In genomic region chr3:177827517-177828249, GRCh38 we compare ENCODE assay signal across 8 cellular contexts.
DNase-seq lines count a peak whose midpoint lies in the region; ATAC-seq, FAIRE-seq and TF ChIP-seq lines count a peak whose summit lies in the region.

No MANE protein-coding gene starts in this region.

- no peaks in the 10 kb centered on the region for H3K27me3 ChIP-seq in muscle layer of colon (ENCODE audit: control insufficient read depth in 1 of 2, insufficient read depth in 2 of 2, low read length in 2 of 2)

- DNase-seq in Calu3 (peak; percentile 68), astrocyte of the spinal cord (ENCODE audit: low read depth, low spot score) (peak; percentile 90), frontal cortex (ENCODE audit: low spot score in 2 of 2) (no peak), GM13976 (ENCODE audit: low spot score) (no peak), NCI-H510A treated with DMSO at 0.1 percent for 48 hours (lab: John Stamatoyannopoulos, UW) (no peak), middle frontal gyrus (ENCODE audit: extremely low spot score, low spot score) (no peak)

- H3K27ac Mint-ChIP-seq in Calu3 (ENCODE audit: unreplicated experiment) = peak overlapping the region; percentile 85

- CTCF ChIA-PET in Calu3 (lab: Charles Lee) = interaction anchor here (0.7 to 1.5 kb wide), 8 partner anchors 12 to 776 kb away, joined by 3 to 4 read pairs (median 3); no protein-coding TSS in a partner anchor

- H3K4me3 ChIP-seq in astrocyte of the spinal cord (ENCODE audit: low read depth, low read length) (no peak overlapping the region), muscle layer of colon (ENCODE audit: low read depth in 1 of 2, low read length in 2 of 2) (no peak overlapping the region)

- peak overlapping the region; percentile 53 for H3K27ac ChIP-seq in muscle layer of colon (ENCODE audit: low read depth, low read length)

- peaks cover 61% of the 10 kb centered on the region for H3K4me1 ChIP-seq in muscle layer of colon (ENCODE audit: insufficient read depth, low read length)

- FAIRE-seq in frontal cortex (lab: Jason Lieb, UNC) = no peak

- peaks cover 5% of the 10 kb centered on the region for H3K36me3 Mint-ChIP-seq in Calu3 (ENCODE audit: insufficient read depth, unreplicated experiment)

- no peaks in the 10 kb centered on the region for H3K9me3 ChIP-seq in muscle layer of colon (ENCODE audit: low read length)

- peaks cover 77% of the 10 kb centered on the region for H3K4me1 Mint-ChIP-seq in Calu3 (ENCODE audit: low read depth, unreplicated experiment)

- in situ Hi-C loops in astrocyte of the spinal cord (cut with HindIII; ENCODE audit: low sequenced_read_pairs) (no loop called here), GM13976 (cut with MboI; ENCODE audit: low sequenced_read_pairs, unreplicated experiment) (no loop called here)

- peak; percentile 63 for ATAC-seq in HG02938 (IDR thresholded peaks at IDR 0.05; ENCODE audit: unreplicated experiment)

- H3K9ac ChIP-seq in muscle layer of colon (ENCODE audit: low read length) = no peak overlapping the region

- intact Hi-C loops in Calu3 (cut with micrococcal nuclease; ENCODE audit: unreplicated experiment) = loop anchor here (2.0 to 5.0 kb wide), 3 partner anchors 101 to 305 kb away; no protein-coding TSS in a partner anchor

- H3K27me3 Mint-ChIP-seq in Calu3 (ENCODE audit: unreplicated experiment) = no peaks in the 10 kb centered on the region

- peak overlapping the region; percentile 48 for H3K4me3 Mint-ChIP-seq in Calu3 (ENCODE audit: low read depth, unreplicated experiment)

- H3K9me3 Mint-ChIP-seq in Calu3 (ENCODE audit: low read depth, unreplicated experiment) = no peaks in the 10 kb centered on the region

- TSS peak; percentile 90 for BruUV-seq in Calu3 (replicated peaks; lab: Mats Ljungman, UMichigan)

- no peaks in the 10 kb centered on the region for H3K36me3 ChIP-seq in muscle layer of colon (ENCODE audit: insufficient read depth, low read length)

- TF ChIP-seq CTCF in Calu3 (IDR thresholded peaks at IDR 0.05; ENCODE audit: unreplicated experiment) (no peak), astrocyte of the spinal cord (IDR thresholded peaks at IDR 0.05; ENCODE audit: low read depth, low read length) (no peak), GM13976 (IDR thresholded peaks at IDR 0.05; ENCODE audit: borderline replicate concordance, control extremely low read depth, extremely low read depth, insufficient read depth, missing control alignments) (no peak)

Comparison
In these comparisons a context has a peak if more than half of its experiments do, and no peak if none do; other contexts are left out.
1. DNase-seq: peak in Calu3 (single experiment) and astrocyte of the spinal cord (single experiment); none in frontal cortex (0 of 2), GM13976 (single experiment), NCI-H510A treated with DMSO at 0.1 percent for 48 hours (single experiment) and middle frontal gyrus (single experiment).